ENCODE assay signal across 9 cellular contexts in genomic region chr17:40325156-40326013, GRCh38. TPM values are rescaled to one million over a fixed set of nuclear protein-coding genes. Genes with fewer than 3 reads are reported as not detected.
DNase-seq lines count a peak whose midpoint lies in the region; ATAC-seq and TF ChIP-seq lines count a peak whose summit lies in the region.
"Had no signal": no experiment of that assay in that cellular context is flagged by ENCODE, and none has a peak within 500 bp of the region (broad histone marks: within the 10 kb centered on the region; RNA-seq: fewer than 3 reads in every experiment).

No MANE protein-coding gene starts in this region.

- H3K27me3 Mint-ChIP-seq in CD4-positive, alpha-beta T cell, result no peaks in the 10 kb centered on the region
- H3K27me3 Mint-ChIP-seq in brain (no peaks in the 10 kb centered on the region), nephron (ENCODE audit: low read depth) (no peaks in the 10 kb centered on the region)

- no peak for ATAC-seq in CD4-positive, alpha-beta T cell (ENCODE audit: poor library complexity)

- TF ChIP-seq CTCF in CD4-positive, alpha-beta T cell (IDR thresholded peaks at IDR 0.05), result no peak
- no peak for TF ChIP-seq CTCF in Loucy (conservative IDR thresholded peaks at IDR 0.05; ENCODE audit: low read length)
- no peak for TF ChIP-seq CTCF in brain (conservative IDR thresholded peaks at IDR 0.05)
- TF ChIP-seq CTCF in nephron (IDR thresholded peaks at IDR 0.05; ENCODE audit: unreplicated experiment in 3 of 3), result no peak
- TF ChIP-seq CTCF in BE2C (IDR thresholded peaks at IDR 0.05; ENCODE audit: low read depth, low read length), result no peak

- peak overlapping the region; percentile 51 for H3K9ac ChIP-seq in Loucy (ENCODE audit: low read depth, low read length, poor library complexity, severe bottlenecking)

- peak overlapping the region; percentile 84 for H3K4me3 Mint-ChIP-seq in CD4-positive, alpha-beta T cell
- H3K4me3 Mint-ChIP-seq in brain (peak overlapping the region in 1 of 5 experiments; percentile 6), nephron (peak overlapping the region in 1 of 3 experiments; percentile 25)

- peak overlapping the region; percentile 39 for H3K4me3 ChIP-seq in Loucy (ENCODE audit: low read length, poor library complexity, severe bottlenecking)
- no peak overlapping the region for H3K4me3 ChIP-seq in BE2C (ENCODE audit: low read depth, low read length)

- H3K4me1 Mint-ChIP-seq in CD4-positive, alpha-beta T cell (ENCODE audit: low read depth), result peaks cover 98% of the 10 kb centered on the region
- H3K4me1 Mint-ChIP-seq in brain, result peaks cover 78% of the 10 kb centered on the region
- peaks cover 84% of the 10 kb centered on the region for H3K4me1 Mint-ChIP-seq in nephron

- POLR2A ChIA-PET in CD4-positive, alpha-beta T cell (lab: Charles Lee), result interaction anchor here (0.7 to 4.7 kb wide), 20 partner anchors 8 to 345 kb away, joined by 3 to 30 read pairs (median 6); partner anchors contain the start of genes PSMD3, RARA, TOP2A and WIPF2

- H3K4me1 ChIP-seq in Loucy (ENCODE audit: insufficient read depth, low read length, poor library complexity, severe bottlenecking) (peaks cover 79% of the 10 kb centered on the region), BE2C (peaks cover 49% of the 10 kb centered on the region)

- DNase-seq in CD4-positive, alpha-beta T cell, result peak in 1 of 10 experiments; percentile 24
- DNase-seq in NCI-H2227 (lab: John Stamatoyannopoulos, UW; ENCODE audit: unreplicated experiment) (no peak), head of caudate nucleus (no peak), BE2C (no peak), HuH-7 (ENCODE audit: low spot score) (no peak)
- DNase-seq: caudate nucleus had no signal

- peaks cover 46% of the 10 kb centered on the region for H4K20me1 ChIP-seq in Loucy (ENCODE audit: insufficient read depth, low read length, poor library complexity, severe bottlenecking)

- no peaks in the 10 kb centered on the region for H3K27me3 ChIP-seq in CD4-positive, alpha-beta T cell (ENCODE audit: control insufficient read depth, insufficient read depth, low read length)
- no peaks in the 10 kb centered on the region for H3K27me3 ChIP-seq in Loucy (ENCODE audit: insufficient read depth, low read length, poor library complexity, severe bottlenecking)
- H3K27me3 ChIP-seq in BE2C, result no peaks in the 10 kb centered on the region

- intact Hi-C loops in CD4-positive, alpha-beta T cell (cut with DNase I, micrococcal nuclease), result no loop called here
- intact Hi-C loops in head of caudate nucleus (cut with DNase I), result no loop called here

- H3K9me2 ChIP-seq in Loucy (replicated peaks; ENCODE audit: low read depth, low read length), result no peaks in the 10 kb centered on the region

- H3F3A ChIP-seq in Loucy (ENCODE audit: low read depth), result no peaks in the 10 kb centered on the region

- H3K79me2 ChIP-seq in Loucy (ENCODE audit: insufficient read depth, low read length), result peaks cover 91% of the 10 kb centered on the region

- no peaks in the 10 kb centered on the region for H3K9me3 Mint-ChIP-seq in CD4-positive, alpha-beta T cell
- H3K9me3 Mint-ChIP-seq in brain (no peaks in the 10 kb centered on the region), nephron (no peaks in the 10 kb centered on the region)

- no peaks in the 10 kb centered on the region for H3K9me3 ChIP-seq in CD4-positive, alpha-beta T cell (ENCODE audit: control insufficient read depth, low read length)
- H3K9me3 ChIP-seq in Loucy (ENCODE audit: insufficient read depth, low read depth, low read length), result no peaks in the 10 kb centered on the region
- H3K9me3 ChIP-seq in BE2C, result no peaks in the 10 kb centered on the region

- H3K36me3 ChIP-seq in Loucy (ENCODE audit: insufficient read depth, low read length) (no peaks in the 10 kb centered on the region), BE2C (peaks cover 10% of the 10 kb centered on the region)

- peak overlapping the region; percentile 99 for H3K27ac ChIP-seq in CD4-positive, alpha-beta T cell (ENCODE audit: low read depth, low read length)

- peaks cover 34% of the 10 kb centered on the region for H3K36me3 Mint-ChIP-seq in CD4-positive, alpha-beta T cell (ENCODE audit: low read depth)
- H3K36me3 Mint-ChIP-seq in brain (peaks cover 5% of the 10 kb centered on the region), nephron (ENCODE audit: low read depth) (peaks cover 3% of the 10 kb centered on the region)

- CTCF ChIA-PET in CD4-positive, alpha-beta T cell (lab: Charles Lee), result interaction anchor here (0.9 to 4.4 kb wide), 6 partner anchors 7 to 37 kb away, joined by 3 to 30 read pairs (median 6); no protein-coding TSS in a partner anchor

- H3K4me2 ChIP-seq in Loucy (ENCODE audit: low read depth, low read length, poor library complexity, severe bottlenecking), result peak overlapping the region; percentile 64

- H3K27ac Mint-ChIP-seq in CD4-positive, alpha-beta T cell, result peak overlapping the region; percentile 99
- H3K27ac Mint-ChIP-seq in brain (peak overlapping the region in 3 of 5 experiments; percentile 46 to 80 (median 62)), nephron (peak overlapping the region in 2 of 3 experiments; percentile 33 to 80)

- H2AFZ ChIP-seq in Loucy (ENCODE audit: low read length), result no peak overlapping the region

RNA-seq across cellular contexts. Expression of gene RARA, which starts 16.4 kb away (rescaled TPM):
- 100 to 1,000 TPM; 114 to 115 TPM for total RNA-seq in CD4-positive, alpha-beta T cell
- polyA plus RNA-seq in brain (ENCODE audit: insufficient read depth, low read depth, low replicate concordance), result 26.2 TPM
- 141 TPM for polyA plus RNA-seq in BE2C (2012; ENCODE audit: insufficient read depth, insufficient read length, low read depth)

RNA-seq across cellular contexts. Expression of gene CDC6, which starts 37.7 kb away (rescaled TPM):
- total RNA-seq in CD4-positive, alpha-beta T cell, result 1 to 10 TPM; 1.0 to 1.8 TPM
- polyA plus RNA-seq in brain (ENCODE audit: insufficient read depth, low read depth, low replicate concordance), result 23.2 TPM
- polyA plus RNA-seq in BE2C (2012; ENCODE audit: insufficient read depth, insufficient read length, low read depth), result 7.1 TPM

RNA-seq across cellular contexts. Expression of gene GJD3, which starts 39.2 kb away (rescaled TPM):
- not detected for total RNA-seq in CD4-positive, alpha-beta T cell
- not detected for polyA plus RNA-seq in brain (ENCODE audit: insufficient read depth, low read depth, low replicate concordance)
- polyA plus RNA-seq in BE2C (2012; ENCODE audit: insufficient read depth, insufficient read length, low read depth), result 11.3 TPM
